1 cellular context compared by ENCODE assay signal in the genomic region with DNA sequence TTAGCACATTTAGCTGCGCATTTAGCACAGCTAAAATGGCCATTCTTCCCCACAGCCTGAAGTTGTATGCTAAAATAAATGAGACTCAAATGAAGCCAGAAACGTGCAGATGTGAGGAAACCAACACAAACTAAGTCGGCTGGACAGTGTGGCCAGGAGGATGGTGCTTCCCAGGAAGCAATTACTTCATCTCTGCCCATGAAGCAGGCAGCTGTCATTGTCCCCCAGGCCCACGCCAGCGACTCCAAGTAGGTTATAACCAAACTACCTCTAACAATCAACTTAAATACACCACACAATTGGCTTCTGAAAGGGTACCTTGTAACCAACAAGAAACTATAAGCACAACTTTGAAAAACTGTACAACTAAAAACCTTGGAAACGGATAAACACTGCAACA.
TF ChIP-seq lines count a peak whose summit lies in the region.

No MANE protein-coding gene starts in this region.

TF ChIP-seq in WTC11, 78 proteins besides CTCF, POLR2A, EP300 and RAD21 (continued from another document):
- TF ChIP-seq ATF6 (CRISPR knock-in tag; IDR thresholded peaks at IDR 0.05) (no peak), CREM (CRISPR knock-in tag; IDR thresholded peaks at IDR 0.05) (no peak), OVOL2 (CRISPR knock-in tag; IDR thresholded peaks at IDR 0.05; ENCODE audit: borderline replicate concordance) (no peak)
